In the genomic region with DNA sequence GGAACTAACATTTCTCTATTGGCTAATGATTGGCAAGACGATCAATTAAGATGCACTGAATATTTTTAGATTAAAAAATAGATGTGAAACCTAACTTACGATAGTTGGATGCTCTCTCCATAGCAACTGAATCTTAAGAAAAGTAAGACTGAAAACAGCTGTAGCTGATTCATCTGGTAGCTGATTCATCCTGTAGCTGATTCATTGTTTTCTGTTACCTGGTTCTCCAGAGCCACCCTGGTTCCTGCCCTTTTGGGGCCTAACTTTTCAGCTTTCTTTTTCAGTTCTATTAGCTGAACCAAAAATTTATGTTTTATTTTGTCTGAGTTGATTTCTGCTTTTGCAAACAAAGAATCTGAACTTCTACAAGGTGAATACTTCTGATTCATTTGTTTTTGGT, we compare ENCODE assay signal across 11 cellular contexts. TPM values are rescaled to one million over a fixed set of nuclear protein-coding genes. Genes with fewer than 3 reads are reported as not detected.
DNase-seq lines count a peak whose midpoint lies in the region; ATAC-seq lines count a peak whose summit lies in the region.
"Had no signal": no experiment of that assay in that cellular context is flagged by ENCODE, and none has a peak within 500 bp of the region (broad histone marks: within the 10 kb centered on the region; RNA-seq: fewer than 3 reads in every experiment).

No MANE protein-coding gene starts in this region.

- ATAC-seq in activated T-cell treated with anti-CD3 and anti-CD28 coated beads, Interleukin-2, amount 50 U/mL, for 4 hours, result peak; percentile 77 to 80
- ATAC-seq in HG02884 (IDR thresholded peaks at IDR 0.05; ENCODE audit: unreplicated experiment) (peak; percentile 49), HG03097 (IDR thresholded peaks at IDR 0.05; ENCODE audit: low FRiP score, unreplicated experiment) (no peak)

- H3K4me3 Mint-ChIP-seq in activated T-cell treated with anti-CD3 and anti-CD28 coated beads, Interleukin-2, amount 50 U/mL, for 4 hours, result no peak overlapping the region
- H3K4me3 Mint-ChIP-seq in activated T-cell treated with anti-CD3 and anti-CD28 coated beads, Interleukin-2, amount 50 U/mL, for 24 hours, result no peak overlapping the region

- H3K9me3 Mint-ChIP-seq in activated T-cell treated with anti-CD3 and anti-CD28 coated beads, Interleukin-2, amount 50 U/mL, for 4 hours, result no peaks in the 10 kb centered on the region
- no peaks in the 10 kb centered on the region for H3K9me3 Mint-ChIP-seq in activated T-cell treated with anti-CD3 and anti-CD28 coated beads, Interleukin-2, amount 50 U/mL, for 24 hours

- H3K27me3 Mint-ChIP-seq in activated T-cell treated with anti-CD3 and anti-CD28 coated beads, Interleukin-2, amount 50 U/mL, for 4 hours (ENCODE audit: low read depth), result peaks cover 48% of the 10 kb centered on the region
- peaks cover 70% of the 10 kb centered on the region for H3K27me3 Mint-ChIP-seq in activated T-cell treated with anti-CD3 and anti-CD28 coated beads, Interleukin-2, amount 50 U/mL, for 24 hours

- peaks cover 10% of the 10 kb centered on the region for H3K4me1 Mint-ChIP-seq in activated T-cell treated with anti-CD3 and anti-CD28 coated beads, Interleukin-2, amount 50 U/mL, for 4 hours (ENCODE audit: low read depth)
- H3K4me1 Mint-ChIP-seq in activated T-cell treated with anti-CD3 and anti-CD28 coated beads, Interleukin-2, amount 50 U/mL, for 24 hours (ENCODE audit: low read depth), result peaks cover 17% of the 10 kb centered on the region

- DNase-seq in activated T-cell treated with anti-CD3 and anti-CD28 coated beads, Interleukin-2, amount 50 U/mL, for 4 hours, result no peak
- DNase-seq in activated T-cell treated with anti-CD3 and anti-CD28 coated beads, Interleukin-2, amount 50 U/mL, for 24 hours, result no peak
- DNase-seq in activated naive CD4-positive, alpha-beta T cell treated with anti-CD3 and anti-CD28 coated beads, Interleukin-2, amount 50 U/mL, for 16 hours, result peak; percentile 40
- peak; percentile 50 for DNase-seq in stimulated activated CD4-positive, alpha-beta T cell treated with anti-CD3 and anti-CD28 coated beads, Interleukin-4, amount 100 ng/mL, for 24 hours
- DNase-seq in NCI-H748 treated with DMSO at 0.1 percent for 48 hours (lab: John Stamatoyannopoulos, UW), result no peak
- DNase-seq in LoVo (ENCODE audit: low spot score), result no peak
- DNase-seq: C1 segment of cervical spinal cord; NCI-H446; stimulated activated CD8-positive, alpha-beta memory T cell treated with anti-CD3 and anti-CD28 coated beads, Interleukin-4, amount 100 ng/mL, for 48 hours had no signal

- H3K36me3 Mint-ChIP-seq in activated T-cell treated with anti-CD3 and anti-CD28 coated beads, Interleukin-2, amount 50 U/mL, for 4 hours (ENCODE audit: insufficient read depth), result no peaks in the 10 kb centered on the region
- H3K36me3 Mint-ChIP-seq in activated T-cell treated with anti-CD3 and anti-CD28 coated beads, Interleukin-2, amount 50 U/mL, for 24 hours (ENCODE audit: low read depth), result no peaks in the 10 kb centered on the region

- H3K27ac Mint-ChIP-seq in activated T-cell treated with anti-CD3 and anti-CD28 coated beads, Interleukin-2, amount 50 U/mL, for 24 hours, result no peak overlapping the region

RNA-seq across cellular contexts. Expression of gene SPR, which starts 22.7 kb away (rescaled TPM):
- total RNA-seq in activated T-cell treated with anti-CD3 and anti-CD28 coated beads, Interleukin-2, amount 50 U/mL, for 4 hours, result 10 to 100 TPM in 1 of 3 donors, 1 to 10 TPM in 2; 7.7 to 11.2 (median 8.5) TPM

RNA-seq across cellular contexts. Expression of gene EXOC6B, which starts 38.7 kb away (rescaled TPM):
- total RNA-seq in activated T-cell treated with anti-CD3 and anti-CD28 coated beads, Interleukin-2, amount 50 U/mL, for 4 hours, result 1 to 10 TPM; 6.5 to 7.3 (median 6.8) TPM

RNA-seq across cellular contexts. Expression of gene EMX1, which starts 52.8 kb away (rescaled TPM):
- total RNA-seq in activated T-cell treated with anti-CD3 and anti-CD28 coated beads, Interleukin-2, amount 50 U/mL, for 4 hours, result under 1 TPM in 1 of 3 donors, not detected in 2; 0.08 TPM

Comparison
In these comparisons a context has a peak if more than half of its experiments do, and no peak if none do; other contexts are left out.
1. DNase-seq: peak in activated naive CD4-positive, alpha-beta T cell treated with anti-CD3 and anti-CD28 coated beads, Interleukin-2, amount 50 U/mL, for 16 hours (single experiment) and stimulated activated CD4-positive, alpha-beta T cell treated with anti-CD3 and anti-CD28 coated beads, Interleukin-4, amount 100 ng/mL, for 24 hours (single experiment); none in activated T-cell treated with anti-CD3 and anti-CD28 coated beads, Interleukin-2, amount 50 U/mL, for 4 hours (single experiment), activated T-cell treated with anti-CD3 and anti-CD28 coated beads, Interleukin-2, amount 50 U/mL, for 24 hours (single experiment), NCI-H748 treated with DMSO at 0.1 percent for 48 hours (single experiment) and LoVo (single experiment).